In the genomic region with DNA sequence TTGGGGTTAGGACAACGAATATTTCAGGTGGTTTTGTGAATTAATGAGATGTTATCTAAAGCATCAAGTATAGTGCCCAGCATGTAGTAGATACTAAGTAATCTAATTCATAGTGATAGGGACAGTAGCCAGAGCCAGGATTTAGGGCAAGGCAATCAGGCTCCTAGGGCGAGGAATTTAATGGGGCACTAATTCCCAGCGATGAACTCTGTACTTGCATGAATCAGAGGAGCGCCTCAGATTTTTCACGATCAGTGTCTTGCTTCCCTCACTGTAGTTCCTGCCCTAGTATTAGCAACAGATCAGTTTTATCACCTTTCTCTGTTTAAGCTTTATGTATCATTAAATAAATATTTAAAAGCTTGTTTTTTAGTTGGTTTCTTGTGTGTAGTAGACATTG, we compare ENCODE assay signal across 19 cellular contexts.
"Had no signal": no experiment of that assay in that cellular context is flagged by ENCODE, and none has a peak within 500 bp of the region (broad histone marks: within the 10 kb centered on the region; RNA-seq: fewer than 3 reads in every experiment).

No MANE protein-coding gene starts in this region.

- H3K9me3 ChIP-seq: ascending aorta, breast epithelium, lower lobe of right lung, tibial nerve had no signal

- DNase-seq: activated CD4-positive, alpha-beta T cell treated with anti-CD3 and anti-CD28 coated beads, Interleukin-2, amount 10 ng/mL, durations not matched to agents 7 days and 5 days; activated CD8-positive, alpha-beta memory T cell treated with anti-CD3 and anti-CD28 coated beads, Interleukin-2, amount 50 U/mL, for 4 hours; cortex of kidney; erythroblast; foreskin melanocyte; glutamatergic neuron; hypothalamus; lower lobe of right lung; midbrain; stimulated activated CD4-positive, alpha-beta T cell treated with anti-CD3 and anti-CD28 coated beads, Interleukin-15, amount 100 ng/mL, for 24 hours; stimulated activated CD4-positive, alpha-beta T cell treated with anti-CD3 and anti-CD28 coated beads, Interleukin-2, amount 100 ng/mL, for 48 hours; T-helper 1 cell had no signal

- H3K4me1 ChIP-seq: breast epithelium had no signal

- H3K27me3 ChIP-seq: ascending aorta, breast epithelium, tibial nerve had no signal

- ATAC-seq: activated CD4-positive, CD25-positive, alpha-beta regulatory T cell treated with anti-CD3 and anti-CD28 coated beads, Interleukin-2, amount 50 U/mL, for 24 hours; lower lobe of right lung; SK-N-SH treated with all-trans-retinoic acid at 6 μM for 48 hours had no signal

- H3K4me3 ChIP-seq: ascending aorta, breast epithelium, lower lobe of right lung, tibial nerve had no signal

- H3K27ac ChIP-seq: ascending aorta, breast epithelium, lower lobe of right lung, tibial nerve had no signal

- H3K27me3 Mint-ChIP-seq: activated CD4-positive, alpha-beta T cell treated with anti-CD3 and anti-CD28 coated beads, Interleukin-2, amount 10 ng/mL, durations not matched to agents 7 days and 5 days; stimulated activated naive CD8-positive, alpha-beta T cell treated with anti-CD3 and anti-CD28 coated beads, Interleukin-15, Interleukin-2, amounts not matched to agents 100 ng/mL and 50 ng/mL, for 24 hours had no signal

- H3K4me3 Mint-ChIP-seq: activated T-helper 1 cell treated with anti-CD3 and anti-CD28 coated beads, Interleukin-12 subunit alpha, Interleukin-12 subunit beta, Interleukin-2, Interleukin-4 antibody, amounts not matched to agents 30 ng/mL and 10 ng/mL and 1 ng/mL, durations not matched to agents 14 hours and 24 hours and 36 hours; stimulated activated naive CD8-positive, alpha-beta T cell treated with anti-CD3 and anti-CD28 coated beads, Interleukin-15, Interleukin-2, amounts not matched to agents 100 ng/mL and 50 ng/mL, for 24 hours had no signal

- H3K27ac Mint-ChIP-seq: activated CD4-positive, alpha-beta T cell treated with anti-CD3 and anti-CD28 coated beads, Interleukin-2, amount 10 ng/mL, durations not matched to agents 7 days and 5 days; activated T-helper 1 cell treated with anti-CD3 and anti-CD28 coated beads, Interleukin-12 subunit alpha, Interleukin-12 subunit beta, Interleukin-2, Interleukin-4 antibody, amounts not matched to agents 30 ng/mL and 10 ng/mL and 1 ng/mL, durations not matched to agents 14 hours and 24 hours and 36 hours; stimulated activated naive CD8-positive, alpha-beta T cell treated with anti-CD3 and anti-CD28 coated beads, Interleukin-15, Interleukin-2, amounts not matched to agents 100 ng/mL and 50 ng/mL, for 24 hours had no signal

- H3K36me3 ChIP-seq: breast epithelium had no signal
